ENCODE assay signal across 1 cellular context in genomic region chr19:3683405-3683865, GRCh38.
TF ChIP-seq lines count a peak whose summit lies in the region.

No MANE protein-coding gene starts in this region.

TF ChIP-seq in K562, 482 proteins besides CTCF, POLR2A, EP300 and RAD21 (continues in another document):
- peak; percentile 90 for TF ChIP-seq ESRRA (IDR thresholded peaks at IDR 0.05; ENCODE audit: borderline replicate concordance, low read depth)
- TF ChIP-seq ZNF511 (CRISPR knock-in tag; IDR thresholded peaks at IDR 0.05): no peak; the same call in 1 of the 2 replicates
- TF ChIP-seq KDM1A (IDR thresholded peaks at IDR 0.05): peak; percentile 86 to 91
- TF ChIP-seq ZNF143 (CRISPR knock-in tag; IDR thresholded peaks at IDR 0.05): 0 out of 2 replicates have a peak, but pooled peaks have one; percentile 45
- TF ChIP-seq ZNF76 (CRISPR knock-in tag; IDR thresholded peaks at IDR 0.05; ENCODE audit: borderline replicate concordance): no peak
- TF ChIP-seq, protein P1, sequence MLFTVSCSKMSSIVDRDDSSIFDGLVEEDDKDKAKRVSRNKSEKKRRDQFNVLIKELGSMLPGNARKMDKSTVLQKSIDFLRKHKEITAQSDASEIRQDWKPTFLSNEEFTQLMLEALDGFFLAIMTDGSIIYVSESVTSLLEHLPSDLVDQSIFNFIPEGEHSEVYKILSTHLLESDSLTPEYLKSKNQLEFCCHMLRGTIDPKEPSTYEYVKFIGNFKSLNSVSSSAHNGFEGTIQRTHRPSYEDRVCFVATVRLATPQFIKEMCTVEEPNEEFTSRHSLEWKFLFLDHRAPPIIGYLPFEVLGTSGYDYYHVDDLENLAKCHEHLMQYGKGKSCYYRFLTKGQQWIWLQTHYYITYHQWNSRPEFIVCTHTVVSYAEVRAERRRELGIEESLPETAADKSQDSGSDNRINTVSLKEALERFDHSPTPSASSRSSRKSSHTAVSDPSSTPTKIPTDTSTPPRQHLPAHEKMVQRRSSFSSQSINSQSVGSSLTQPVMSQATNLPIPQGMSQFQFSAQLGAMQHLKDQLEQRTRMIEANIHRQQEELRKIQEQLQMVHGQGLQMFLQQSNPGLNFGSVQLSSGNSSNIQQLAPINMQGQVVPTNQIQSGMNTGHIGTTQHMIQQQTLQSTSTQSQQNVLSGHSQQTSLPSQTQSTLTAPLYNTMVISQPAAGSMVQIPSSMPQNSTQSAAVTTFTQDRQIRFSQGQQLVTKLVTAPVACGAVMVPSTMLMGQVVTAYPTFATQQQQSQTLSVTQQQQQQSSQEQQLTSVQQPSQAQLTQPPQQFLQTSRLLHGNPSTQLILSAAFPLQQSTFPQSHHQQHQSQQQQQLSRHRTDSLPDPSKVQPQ (CRISPR knock-in tag; IDR thresholded peaks at IDR 0.05; ENCODE audit: borderline replicate concordance): no peak
- TF ChIP-seq ZC3H4 (CRISPR knock-in tag; IDR thresholded peaks at IDR 0.05; ENCODE audit: borderline replicate concordance): 0 out of 2 replicates have a peak, but pooled peaks have one; percentile 36
- TF ChIP-seq FOSL1 (tag; conservative IDR thresholded peaks at IDR 0.05): no peak
- no peak for TF ChIP-seq ZNF695 (CRISPR knock-in tag; IDR thresholded peaks at IDR 0.05)
- no peak for TF ChIP-seq TCF7L2 (IDR thresholded peaks at IDR 0.05; ENCODE audit: low read depth, low read length)
- no peak for TF ChIP-seq POLR2AphosphoS5 (IDR thresholded peaks at IDR 0.05; ENCODE audit: control insufficient read depth, insufficient read depth, low read depth, low read length)
- TF ChIP-seq HDAC1 (IDR thresholded peaks at IDR 0.05): peak in 1 of 2 experiments; percentile 48; a peak in 1 of 4 replicates
- TF ChIP-seq RCOR1 (IDR thresholded peaks at IDR 0.05; ENCODE audit: borderline replicate concordance in 1 of 2, low read depth in 2 of 2, low read length in 2 of 2): peak; percentile 21 to 47; a peak in 2 of 4 replicates
- no peak for TF ChIP-seq GTF2B (IDR thresholded peaks at IDR 0.05; ENCODE audit: extremely low read depth, insufficient read length)
- TF ChIP-seq ZNF324 (CRISPR knock-in tag; IDR thresholded peaks at IDR 0.05): no peak
- peak; percentile 95 for TF ChIP-seq SMARCA5 (IDR thresholded peaks at IDR 0.05)
- TF ChIP-seq HDGF (IDR thresholded peaks at IDR 0.05): no peak
- TF ChIP-seq NCOA4 (IDR thresholded peaks at IDR 0.05; ENCODE audit: partially characterized antibody): peak; percentile 51
- peak in 1 of 3 experiments; percentile 8 for TF ChIP-seq YY1 (IDR thresholded peaks at IDR 0.05; ENCODE audit: borderline replicate concordance in 1 of 3, control insufficient read depth in 1 of 3, extremely low read depth in 1 of 3, insufficient read depth in 3 of 3, insufficient read length in 1 of 3, insufficient replicate concordance in 2 of 3, low read depth in 1 of 3, low read length in 2 of 3)
- TF ChIP-seq SP1 (CRISPR knock-in tag; IDR thresholded peaks at IDR 0.05): no peak
- TF ChIP-seq NR2C2 (CRISPR knock-in tag; IDR thresholded peaks at IDR 0.05): no peak
- TF ChIP-seq NR2C2 (tag; IDR thresholded peaks at IDR 0.05): no peak
- no peak for TF ChIP-seq RBM17 (IDR thresholded peaks at IDR 0.05; ENCODE audit: borderline replicate concordance, low read depth, low read length)
- TF ChIP-seq PHF20 (IDR thresholded peaks at IDR 0.05; ENCODE audit: partially characterized antibody): peak; percentile 61
- no peak for TF ChIP-seq THRAP3 (IDR thresholded peaks at IDR 0.05; ENCODE audit: borderline replicate concordance)
- TF ChIP-seq ZNF445 (CRISPR knock-in tag; IDR thresholded peaks at IDR 0.05; ENCODE audit: low read depth): no peak
- no peak for TF ChIP-seq ARID3B (CRISPR knock-in tag; IDR thresholded peaks at IDR 0.05; ENCODE audit: borderline replicate concordance)
- TF ChIP-seq, protein P2, sequence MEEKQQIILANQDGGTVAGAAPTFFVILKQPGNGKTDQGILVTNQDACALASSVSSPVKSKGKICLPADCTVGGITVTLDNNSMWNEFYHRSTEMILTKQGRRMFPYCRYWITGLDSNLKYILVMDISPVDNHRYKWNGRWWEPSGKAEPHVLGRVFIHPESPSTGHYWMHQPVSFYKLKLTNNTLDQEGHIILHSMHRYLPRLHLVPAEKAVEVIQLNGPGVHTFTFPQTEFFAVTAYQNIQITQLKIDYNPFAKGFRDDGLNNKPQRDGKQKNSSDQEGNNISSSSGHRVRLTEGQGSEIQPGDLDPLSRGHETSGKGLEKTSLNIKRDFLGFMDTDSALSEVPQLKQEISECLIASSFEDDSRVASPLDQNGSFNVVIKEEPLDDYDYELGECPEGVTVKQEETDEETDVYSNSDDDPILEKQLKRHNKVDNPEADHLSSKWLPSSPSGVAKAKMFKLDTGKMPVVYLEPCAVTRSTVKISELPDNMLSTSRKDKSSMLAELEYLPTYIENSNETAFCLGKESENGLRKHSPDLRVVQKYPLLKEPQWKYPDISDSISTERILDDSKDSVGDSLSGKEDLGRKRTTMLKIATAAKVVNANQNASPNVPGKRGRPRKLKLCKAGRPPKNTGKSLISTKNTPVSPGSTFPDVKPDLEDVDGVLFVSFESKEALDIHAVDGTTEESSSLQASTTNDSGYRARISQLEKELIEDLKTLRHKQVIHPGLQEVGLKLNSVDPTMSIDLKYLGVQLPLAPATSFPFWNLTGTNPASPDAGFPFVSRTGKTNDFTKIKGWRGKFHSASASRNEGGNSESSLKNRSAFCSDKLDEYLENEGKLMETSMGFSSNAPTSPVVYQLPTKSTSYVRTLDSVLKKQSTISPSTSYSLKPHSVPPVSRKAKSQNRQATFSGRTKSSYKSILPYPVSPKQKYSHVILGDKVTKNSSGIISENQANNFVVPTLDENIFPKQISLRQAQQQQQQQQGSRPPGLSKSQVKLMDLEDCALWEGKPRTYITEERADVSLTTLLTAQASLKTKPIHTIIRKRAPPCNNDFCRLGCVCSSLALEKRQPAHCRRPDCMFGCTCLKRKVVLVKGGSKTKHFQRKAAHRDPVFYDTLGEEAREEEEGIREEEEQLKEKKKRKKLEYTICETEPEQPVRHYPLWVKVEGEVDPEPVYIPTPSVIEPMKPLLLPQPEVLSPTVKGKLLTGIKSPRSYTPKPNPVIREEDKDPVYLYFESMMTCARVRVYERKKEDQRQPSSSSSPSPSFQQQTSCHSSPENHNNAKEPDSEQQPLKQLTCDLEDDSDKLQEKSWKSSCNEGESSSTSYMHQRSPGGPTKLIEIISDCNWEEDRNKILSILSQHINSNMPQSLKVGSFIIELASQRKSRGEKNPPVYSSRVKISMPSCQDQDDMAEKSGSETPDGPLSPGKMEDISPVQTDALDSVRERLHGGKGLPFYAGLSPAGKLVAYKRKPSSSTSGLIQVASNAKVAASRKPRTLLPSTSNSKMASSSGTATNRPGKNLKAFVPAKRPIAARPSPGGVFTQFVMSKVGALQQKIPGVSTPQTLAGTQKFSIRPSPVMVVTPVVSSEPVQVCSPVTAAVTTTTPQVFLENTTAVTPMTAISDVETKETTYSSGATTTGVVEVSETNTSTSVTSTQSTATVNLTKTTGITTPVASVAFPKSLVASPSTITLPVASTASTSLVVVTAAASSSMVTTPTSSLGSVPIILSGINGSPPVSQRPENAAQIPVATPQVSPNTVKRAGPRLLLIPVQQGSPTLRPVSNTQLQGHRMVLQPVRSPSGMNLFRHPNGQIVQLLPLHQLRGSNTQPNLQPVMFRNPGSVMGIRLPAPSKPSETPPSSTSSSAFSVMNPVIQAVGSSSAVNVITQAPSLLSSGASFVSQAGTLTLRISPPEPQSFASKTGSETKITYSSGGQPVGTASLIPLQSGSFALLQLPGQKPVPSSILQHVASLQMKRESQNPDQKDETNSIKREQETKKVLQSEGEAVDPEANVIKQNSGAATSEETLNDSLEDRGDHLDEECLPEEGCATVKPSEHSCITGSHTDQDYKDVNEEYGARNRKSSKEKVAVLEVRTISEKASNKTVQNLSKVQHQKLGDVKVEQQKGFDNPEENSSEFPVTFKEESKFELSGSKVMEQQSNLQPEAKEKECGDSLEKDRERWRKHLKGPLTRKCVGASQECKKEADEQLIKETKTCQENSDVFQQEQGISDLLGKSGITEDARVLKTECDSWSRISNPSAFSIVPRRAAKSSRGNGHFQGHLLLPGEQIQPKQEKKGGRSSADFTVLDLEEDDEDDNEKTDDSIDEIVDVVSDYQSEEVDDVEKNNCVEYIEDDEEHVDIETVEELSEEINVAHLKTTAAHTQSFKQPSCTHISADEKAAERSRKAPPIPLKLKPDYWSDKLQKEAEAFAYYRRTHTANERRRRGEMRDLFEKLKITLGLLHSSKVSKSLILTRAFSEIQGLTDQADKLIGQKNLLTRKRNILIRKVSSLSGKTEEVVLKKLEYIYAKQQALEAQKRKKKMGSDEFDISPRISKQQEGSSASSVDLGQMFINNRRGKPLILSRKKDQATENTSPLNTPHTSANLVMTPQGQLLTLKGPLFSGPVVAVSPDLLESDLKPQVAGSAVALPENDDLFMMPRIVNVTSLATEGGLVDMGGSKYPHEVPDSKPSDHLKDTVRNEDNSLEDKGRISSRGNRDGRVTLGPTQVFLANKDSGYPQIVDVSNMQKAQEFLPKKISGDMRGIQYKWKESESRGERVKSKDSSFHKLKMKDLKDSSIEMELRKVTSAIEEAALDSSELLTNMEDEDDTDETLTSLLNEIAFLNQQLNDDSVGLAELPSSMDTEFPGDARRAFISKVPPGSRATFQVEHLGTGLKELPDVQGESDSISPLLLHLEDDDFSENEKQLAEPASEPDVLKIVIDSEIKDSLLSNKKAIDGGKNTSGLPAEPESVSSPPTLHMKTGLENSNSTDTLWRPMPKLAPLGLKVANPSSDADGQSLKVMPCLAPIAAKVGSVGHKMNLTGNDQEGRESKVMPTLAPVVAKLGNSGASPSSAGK (IDR thresholded peaks at IDR 0.05): no peak
- TF ChIP-seq CBX3 (IDR thresholded peaks at IDR 0.05; ENCODE audit: borderline replicate concordance in 1 of 2, low read length in 2 of 2): peak in 1 of 2 experiments; percentile 66; a peak in 1 of 3 replicates
- TF ChIP-seq HDAC2 (IDR thresholded peaks at IDR 0.05): peak; percentile 74; the same call in 1 of the 2 replicates
- TF ChIP-seq ZBTB34 (CRISPR knock-in tag; IDR thresholded peaks at IDR 0.05): no peak
- TF ChIP-seq SRSF7 (optimal IDR thresholded peaks at IDR 0.05; ENCODE audit: low read depth, low read length): no peak
- TF ChIP-seq ZBTB1 (CRISPR knock-in tag; IDR thresholded peaks at IDR 0.05; ENCODE audit: borderline replicate concordance, low read depth): no peak
- TF ChIP-seq OTX1 (CRISPR knock-in tag; IDR thresholded peaks at IDR 0.05): no peak
- peak; percentile 92 for TF ChIP-seq RBM25 (IDR thresholded peaks at IDR 0.05; ENCODE audit: low read depth, low read length, severe bottlenecking)
- TF ChIP-seq GABPB2 (CRISPR knock-in tag; conservative IDR thresholded peaks at IDR 0.05): no peak
- TF ChIP-seq ATF1 (CRISPR knock-in tag; IDR thresholded peaks at IDR 0.05): no peak
- TF ChIP-seq ATF1 (tag; IDR thresholded peaks at IDR 0.05): peak; percentile 72
- no peak for TF ChIP-seq NRF1 (conservative IDR thresholded peaks at IDR 0.05 in 1 of 2, IDR thresholded peaks at IDR 0.05 in 1 of 2)
- TF ChIP-seq, protein P3, sequence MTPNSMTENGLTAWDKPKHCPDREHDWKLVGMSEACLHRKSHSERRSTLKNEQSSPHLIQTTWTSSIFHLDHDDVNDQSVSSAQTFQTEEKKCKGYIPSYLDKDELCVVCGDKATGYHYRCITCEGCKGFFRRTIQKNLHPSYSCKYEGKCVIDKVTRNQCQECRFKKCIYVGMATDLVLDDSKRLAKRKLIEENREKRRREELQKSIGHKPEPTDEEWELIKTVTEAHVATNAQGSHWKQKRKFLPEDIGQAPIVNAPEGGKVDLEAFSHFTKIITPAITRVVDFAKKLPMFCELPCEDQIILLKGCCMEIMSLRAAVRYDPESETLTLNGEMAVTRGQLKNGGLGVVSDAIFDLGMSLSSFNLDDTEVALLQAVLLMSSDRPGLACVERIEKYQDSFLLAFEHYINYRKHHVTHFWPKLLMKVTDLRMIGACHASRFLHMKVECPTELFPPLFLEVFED (CRISPR knock-in tag; conservative IDR thresholded peaks at IDR 0.05): no peak
- no peak for TF ChIP-seq HMGN3 (IDR thresholded peaks at IDR 0.05; ENCODE audit: borderline replicate concordance, extremely low read depth, insufficient read length, low read depth, low read length)
- no peak for TF ChIP-seq KHSRP (IDR thresholded peaks at IDR 0.05)
